13 cellular contexts compared by ENCODE assay signal in genomic region chr18:43933177-43933576, GRCh38.
DNase-seq lines count a peak whose midpoint lies in the region; ATAC-seq and TF ChIP-seq lines count a peak whose summit lies in the region.
"Had no signal": no experiment of that assay in that cellular context is flagged by ENCODE, and none has a peak within 500 bp of the region (broad histone marks: within the 10 kb centered on the region; RNA-seq: fewer than 3 reads in every experiment).

No MANE protein-coding gene starts in this region.

- H3K56ac ChIP-seq in mesendoderm (ENCODE audit: low read length) = no peak overlapping the region

- no peak overlapping the region for H2AK5ac ChIP-seq in mesendoderm (ENCODE audit: low read length)

- H2AFZ ChIP-seq in GM23338 (peak overlapping the region; percentile 95), smooth muscle cell (ENCODE audit: low read depth) (peak overlapping the region; percentile 64)

- H3K4ac ChIP-seq in mesendoderm (ENCODE audit: low read depth, low read length) = no peak overlapping the region

- H2BK120ac ChIP-seq in mesendoderm (ENCODE audit: low read depth, low read length) = no peak overlapping the region

- no peaks in the 10 kb centered on the region for H3K27me3 Mint-ChIP-seq in GM23338 (ENCODE audit: insufficient read depth, low read depth, poor library complexity)
- no peaks in the 10 kb centered on the region for H3K27me3 Mint-ChIP-seq in nephron (ENCODE audit: low read depth)

- H4K5ac ChIP-seq in mesendoderm (ENCODE audit: low read length) = no peak overlapping the region

- H3K9me2 ChIP-seq in GM23338 (ENCODE audit: insufficient read depth) = no peaks in the 10 kb centered on the region

- H3K23ac ChIP-seq in mesendoderm (ENCODE audit: low read length) = no peak overlapping the region

- H3K27me3 ChIP-seq in GM23338 (ENCODE audit: insufficient read depth) (no peaks in the 10 kb centered on the region), adipocyte (replicated peaks; ENCODE audit: control insufficient read depth, insufficient read depth, low read length) (no peaks in the 10 kb centered on the region), smooth muscle cell (ENCODE audit: low read depth) (no peaks in the 10 kb centered on the region), heart right ventricle (no peaks in the 10 kb centered on the region), mesendoderm (ENCODE audit: insufficient read depth, low read length, poor library complexity) (no peaks in the 10 kb centered on the region)

- no peak overlapping the region for H4K8ac ChIP-seq in mesendoderm (ENCODE audit: low read depth, low read length)

- ATAC-seq in GM23338 (no peak), heart right ventricle (no peak)
- ATAC-seq: Panc1 had no signal

- WGBS in smooth muscle cell (ENCODE audit: low lambda C conversion rate) = 89% methylated on average over 5 of the region's 5 CpGs
- 77 to 94% methylated on average over 5 of the region's 5 CpGs for WGBS in heart right ventricle, 2 donors
- WGBS in mesendoderm (ENCODE audit: extremely low coverage, insufficient coverage, low lambda C conversion rate) = no CpG with 5 or more reads among the region's 5 CpGs

- H3K79me2 ChIP-seq in GM23338 (replicated peaks; ENCODE audit: insufficient read depth) = no peaks in the 10 kb centered on the region
- no peaks in the 10 kb centered on the region for H3K79me2 ChIP-seq in smooth muscle cell (ENCODE audit: low read depth)
- H3K79me2 ChIP-seq in mesendoderm (ENCODE audit: control insufficient read depth, insufficient read depth, low read length) = no peaks in the 10 kb centered on the region

- no peaks in the 10 kb centered on the region for H3K79me1 ChIP-seq in mesendoderm (ENCODE audit: low read length)

- H3K36me3 Mint-ChIP-seq in GM23338 (ENCODE audit: low read depth) (no peaks in the 10 kb centered on the region), nephron (ENCODE audit: low read depth) (no peaks in the 10 kb centered on the region)

- no peaks in the 10 kb centered on the region for H3K9me3 ChIP-seq in adipocyte (ENCODE audit: control insufficient read depth, low read length)
- H3K9me3 ChIP-seq in smooth muscle cell (replicated peaks; ENCODE audit: low read depth) = no peaks in the 10 kb centered on the region
- no peaks in the 10 kb centered on the region for H3K9me3 ChIP-seq in heart right ventricle

- H3K27ac ChIP-seq in GM23338 (ENCODE audit: low read depth) (no peak overlapping the region), smooth muscle cell (ENCODE audit: low read depth) (peak overlapping the region; percentile 90), heart right ventricle (peak overlapping the region in 2 of 10 donors; percentile 32 to 44), mesendoderm (ENCODE audit: low read depth, low read length) (no peak overlapping the region)

- TF ChIP-seq CTCF in GM23338 (conservative IDR thresholded peaks at IDR 0.05; ENCODE audit: low read depth in 2 of 2) = no peak
- no peak for TF ChIP-seq CTCF in nephron (IDR thresholded peaks at IDR 0.05; ENCODE audit: unreplicated experiment in 3 of 3)
- TF ChIP-seq CTCF in smooth muscle cell (IDR thresholded peaks at IDR 0.05; ENCODE audit: borderline replicate concordance, insufficient read depth, poor library complexity, severe bottlenecking) = no peak
- TF ChIP-seq CTCF in heart right ventricle (IDR thresholded peaks at IDR 0.05) = no peak

- H3K4me1 ChIP-seq in GM23338 (ENCODE audit: insufficient read depth) (no peaks in the 10 kb centered on the region), adipocyte (ENCODE audit: control insufficient read depth, insufficient read depth, low read length) (peaks cover 53% of the 10 kb centered on the region), smooth muscle cell (ENCODE audit: low read depth) (no peaks in the 10 kb centered on the region), heart right ventricle (peaks cover 0 to 5% (median 0%) of the 10 kb centered on the region in 9 donors), mesendoderm (ENCODE audit: control insufficient read depth, low read depth, low read length) (no peaks in the 10 kb centered on the region)

- H3K9ac ChIP-seq in adipocyte (ENCODE audit: low read length) (peak overlapping the region; percentile 85), smooth muscle cell (ENCODE audit: low read depth) (no peak overlapping the region), mesendoderm (ENCODE audit: low read length) (no peak overlapping the region)

- H2BK5ac ChIP-seq in mesendoderm (ENCODE audit: low read length) = no peak overlapping the region

- H3K4me2 ChIP-seq in GM23338 (no peak overlapping the region), smooth muscle cell (no peak overlapping the region), mesendoderm (ENCODE audit: low read length) (no peak overlapping the region)

- no peaks in the 10 kb centered on the region for H3K36me3 ChIP-seq in GM23338 (ENCODE audit: insufficient read depth)
- no peaks in the 10 kb centered on the region for H3K36me3 ChIP-seq in adipocyte (ENCODE audit: control insufficient read depth, insufficient read depth, low read length, severe bottlenecking)
- H3K36me3 ChIP-seq in smooth muscle cell (ENCODE audit: low read depth) = no peaks in the 10 kb centered on the region
- no peaks in the 10 kb centered on the region for H3K36me3 ChIP-seq in heart right ventricle
- H3K36me3 ChIP-seq in mesendoderm (ENCODE audit: control insufficient read depth, insufficient read depth, low read length) = no peaks in the 10 kb centered on the region

- H3K18ac ChIP-seq in mesendoderm (ENCODE audit: low read length) = no peak overlapping the region

- intact Hi-C loops in heart right ventricle (cut with DNase I) = no loop called here

- peak overlapping the region; percentile 8; the same call in 1 of the 2 replicates for H3K27ac Mint-ChIP-seq in GM23338
- peak overlapping the region; percentile 72 to 80 (median 79) for H3K27ac Mint-ChIP-seq in nephron

- H2BK15ac ChIP-seq in mesendoderm (replicated peaks; ENCODE audit: low read depth) = no peak overlapping the region

- no peak overlapping the region for H3K4me3 Mint-ChIP-seq in GM23338
- H3K4me3 Mint-ChIP-seq in nephron = no peak overlapping the region

- H4K20me1 ChIP-seq in GM23338 (replicated peaks; ENCODE audit: insufficient read depth) = no peaks in the 10 kb centered on the region
- no peaks in the 10 kb centered on the region for H4K20me1 ChIP-seq in smooth muscle cell (ENCODE audit: low read depth)

- H3K4me3 ChIP-seq in GM23338 (no peak overlapping the region), adipocyte (ENCODE audit: low read length) (peak overlapping the region; percentile 55), smooth muscle cell (no peak overlapping the region), heart right ventricle (no peak overlapping the region), mesendoderm (ENCODE audit: low read length) (no peak overlapping the region)

- H3K9me3 Mint-ChIP-seq in GM23338 (no peaks in the 10 kb centered on the region), nephron (no peaks in the 10 kb centered on the region)

- DNase-seq in GM23338 (ENCODE audit: low spot score) (no peak), adipocyte (ENCODE audit: low read depth) (no peak), smooth muscle cell (lab: John Stamatoyannopoulos, UW; ENCODE audit: unreplicated experiment) (no peak), heart right ventricle (no peak), OCI-M1 (lab: John Stamatoyannopoulos, UW) (no peak), mesendoderm (no peak)
- DNase-seq: DMS79, H7, Karpas-422, NCI-H187, SIG-M5 had no signal

- H3K4me1 Mint-ChIP-seq in GM23338 (peaks cover 3% of the 10 kb centered on the region), nephron (peaks cover 25% of the 10 kb centered on the region)

- H3F3A ChIP-seq in GM23338 (replicated peaks; ENCODE audit: low read depth) (no peaks in the 10 kb centered on the region), smooth muscle cell (ENCODE audit: low read depth) (no peaks in the 10 kb centered on the region)

TF ChIP-seq in GM23338, 12 proteins besides CTCF, POLR2A, EP300 and RAD21 (continues in another document):
- TF ChIP-seq ETS1 (IDR thresholded peaks at IDR 0.05) = no peak
- TF ChIP-seq ZNF114 (CRISPR knock-in tag; IDR thresholded peaks at IDR 0.05) = no peak
- no peak for TF ChIP-seq CREB1 (CRISPR knock-in tag; IDR thresholded peaks at IDR 0.05; ENCODE audit: low read depth)
- TF ChIP-seq ZNF331 (CRISPR knock-in tag; IDR thresholded peaks at IDR 0.05; ENCODE audit: low read depth) = no peak
- no peak for TF ChIP-seq REST (IDR thresholded peaks at IDR 0.05; ENCODE audit: unreplicated experiment)
- TF ChIP-seq STAT1 (IDR thresholded peaks at IDR 0.05; ENCODE audit: unreplicated experiment) = no peak
- TF ChIP-seq EZH2 (IDR thresholded peaks at IDR 0.05; ENCODE audit: low read depth, unreplicated experiment) = no peak
